8 cellular contexts compared by ENCODE assay signal in genomic region chr1:183635112-183635605, GRCh38. TPM values are rescaled to one million over a fixed set of nuclear protein-coding genes. Genes with fewer than 3 reads are reported as not detected.
A peak's percentile ranks its signal among the peaks of the same experiment; 100 is the strongest.
DNase-seq lines count a peak whose midpoint lies in the region; ATAC-seq, FAIRE-seq and TF ChIP-seq lines count a peak whose summit lies in the region.

No MANE protein-coding gene starts in this region.

- peaks cover 33% of the 10 kb centered on the region for H3K4me1 Mint-ChIP-seq in type B pancreatic cell (ENCODE audit: unreplicated experiment)

- H3K9ac ChIP-seq in HUES6 (ENCODE audit: low read length) = peak overlapping the region; percentile 81

- H3K4me2 ChIP-seq in A549 = peak overlapping the region; percentile 87

- H3K9me3 ChIP-seq in A549 = no peaks in the 10 kb centered on the region
- no peaks in the 10 kb centered on the region for H3K9me3 ChIP-seq in HUES6 (ENCODE audit: control insufficient read depth, insufficient read depth, low read depth, low read length)
- no peaks in the 10 kb centered on the region for H3K9me3 ChIP-seq in muscle layer of duodenum (ENCODE audit: control insufficient read depth in 1 of 2, low read length in 2 of 2)

- peaks cover 30% of the 10 kb centered on the region for H3K4me1 ChIP-seq in A549
- peaks cover 21% of the 10 kb centered on the region for H3K4me1 ChIP-seq in HUES6 (ENCODE audit: control insufficient read depth, insufficient read depth, low read length)
- H3K4me1 ChIP-seq in muscle layer of duodenum (ENCODE audit: control insufficient read depth in 1 of 2, insufficient read depth in 2 of 2, low read length in 2 of 2) = peaks cover 6 to 38% of the 10 kb centered on the region in 2 donors

- ATAC-seq in A549 = peak; percentile 52 to 69
- ATAC-seq in GM19035 (IDR thresholded peaks at IDR 0.05; ENCODE audit: unreplicated experiment) = peak; percentile 11

- peaks cover 15% of the 10 kb centered on the region for H3K36me3 Mint-ChIP-seq in type B pancreatic cell

- H3K9me3 Mint-ChIP-seq in type B pancreatic cell = no peaks in the 10 kb centered on the region

- no peak for TF ChIP-seq POLR2A in A549 (IDR thresholded peaks at IDR 0.05; ENCODE audit: low read length)

- peaks cover 19% of the 10 kb centered on the region for H3K27me3 Mint-ChIP-seq in type B pancreatic cell

- H3K27ac ChIP-seq in A549 (peak overlapping the region; percentile 98), HUES6 (ENCODE audit: low read depth, low read length) (peak overlapping the region; percentile 56; the same call in 1 of the 2 replicates), epithelial cell of prostate (peak overlapping the region; percentile 93), muscle layer of duodenum (ENCODE audit: low read length) (peak overlapping the region; percentile 94)

- POLR2A ChIA-PET in A549 (lab: Yijun Ruan, JAX) = interaction anchor here (0.6 to 1.0 kb wide), 5 partner anchors 65 to 425 kb away, joined by 3 to 7 read pairs (median 4); no protein-coding TSS in a partner anchor

- no peak for TF ChIP-seq EP300 in A549 (IDR thresholded peaks at IDR 0.05)

- peak overlapping the region; percentile 97 for H3K27ac Mint-ChIP-seq in type B pancreatic cell

- no peak for TF ChIP-seq RAD21 in A549 (conservative IDR thresholded peaks at IDR 0.05 in 1 of 2, IDR thresholded peaks at IDR 0.05 in 1 of 2)

- TF ChIP-seq CTCF in A549 (IDR thresholded peaks at IDR 0.05) (no peak), type B pancreatic cell (conservative IDR thresholded peaks at IDR 0.05) (no peak)

- DNase-seq in A549 (ENCODE audit: low read depth in 1 of 2, low spot score in 1 of 2) = peak in 1 of 2 experiments; percentile 30
- peak; percentile 33 for DNase-seq in activated CD8-positive, alpha-beta memory T cell treated with anti-CD3 and anti-CD28 coated beads, Interleukin-2, amount 50 U/mL, for 4 hours
- no peak for DNase-seq in epithelial cell of prostate (ENCODE audit: low read depth, low spot score)
- peak; percentile 71 for DNase-seq in type B pancreatic cell (ENCODE audit: extremely low spot score, unreplicated experiment)
- DNase-seq in Kasumi-1 (lab: John Stamatoyannopoulos, UW) = no peak

- no peak for FAIRE-seq in A549 (lab: Jason Lieb, UNC)

- H3K4me3 ChIP-seq in A549 = peak overlapping the region; percentile 96
- H3K4me3 ChIP-seq in HUES6 (ENCODE audit: low read depth, low read length) = peak overlapping the region; percentile 86
- peak overlapping the region; percentile 84 to 89 for H3K4me3 ChIP-seq in muscle layer of duodenum (ENCODE audit: low read depth in 1 of 2, low read length in 2 of 2)

- CTCF ChIA-PET in A549 (lab: Yijun Ruan, JAX) = interaction anchor here (1.0 to 4.0 kb wide), 6 partner anchors 8 to 281 kb away, joined by 4 to 21 read pairs (median 4); partner anchors contain the start of gene APOBEC4

- H3K27me3 ChIP-seq in HUES6 (ENCODE audit: control insufficient read depth, insufficient read depth, low read length) = peaks cover 20% of the 10 kb centered on the region
- no peaks in the 10 kb centered on the region for H3K27me3 ChIP-seq in muscle layer of duodenum (ENCODE audit: low read depth, low read length)

- peaks cover 14% of the 10 kb centered on the region for H3K36me3 ChIP-seq in HUES6 (ENCODE audit: control insufficient read depth, insufficient read depth, low read length)
- peaks cover 8 to 18% of the 10 kb centered on the region in 2 donors for H3K36me3 ChIP-seq in muscle layer of duodenum (ENCODE audit: control insufficient read depth in 1 of 2, insufficient read depth in 2 of 2, low read length in 2 of 2)

- peak overlapping the region; percentile 99 for H3K4me3 Mint-ChIP-seq in type B pancreatic cell

- WGBS in A549 (ENCODE audit: missing lambda C conversion rate) = 0% methylated on average over 23 of the region's 42 CpGs

TF ChIP-seq in A549, 52 proteins besides CTCF, POLR2A, EP300 and RAD21:
- TF ChIP-seq TFCP2L1 (CRISPR knock-in tag; IDR thresholded peaks at IDR 0.05) = 0 out of 2 replicates have a peak, but pooled peaks have one; percentile 42
- TF ChIP-seq JUN (IDR thresholded peaks at IDR 0.05) = peak in 1 of 2 experiments; percentile 52; a peak in 2 of 5 replicates
- no peak for TF ChIP-seq ATOH8 (CRISPR knock-in tag; IDR thresholded peaks at IDR 0.05; ENCODE audit: low read depth)

RNA-seq across cellular contexts. Expression of gene ARPC5, which starts 0.4 kb away (rescaled TPM):
- polyA plus RNA-seq in A549 (2011; rRNA removed) = 147 and 189 TPM in 2 replicates
- polyA plus RNA-seq in A549 (2012; cell fraction: cytosol; rRNA removed) = 37.2 and 44.0 TPM in 2 replicates
- 9.9 and 21.1 TPM in 2 replicates for polyA plus RNA-seq in A549 (2012; cell fraction: nucleus; rRNA removed)
- 180 to 207 TPM (median 198 TPM) in 3 replicates for polyA plus RNA-seq in A549 (2017; fragmentation: RNase III; extraction: RNeasy Plus Mini Kit Qiagen cat#74134 plus additional on column Dnase treatment)
- polyA minus RNA-seq in A549 (2011; rRNA and poly(A)+ RNA removed) = 52.7 and 59.0 TPM in 2 replicates
- total RNA-seq in type B pancreatic cell (ENCODE audit: low replicate concordance) = 83.5 and 94.3 TPM in 2 replicates

RNA-seq across cellular contexts. Expression of gene APOBEC4, which starts 18.0 kb away (rescaled TPM):
- polyA plus RNA-seq in A549 (2011; rRNA removed) = not detected in 2 replicates
- polyA plus RNA-seq in A549 (2012; cell fraction: cytosol; rRNA removed) = not detected in 2 replicates
- polyA plus RNA-seq in A549 (2012; cell fraction: nucleus; rRNA removed) = not detected in 2 replicates
- polyA plus RNA-seq in A549 (2017; fragmentation: RNase III; extraction: RNeasy Plus Mini Kit Qiagen cat#74134 plus additional on column Dnase treatment) = not detected in 3 replicates
- polyA minus RNA-seq in A549 (2011; rRNA and poly(A)+ RNA removed) = not detected in 2 replicates
- not detected in 2 replicates for total RNA-seq in type B pancreatic cell (ENCODE audit: low replicate concordance)

RNA-seq across cellular contexts. Expression of gene NCF2, which starts 44.9 kb away (rescaled TPM):
- polyA plus RNA-seq in A549 (2011; rRNA removed) (4.5 and 5.5 TPM in 2 replicates), A549 (2017; fragmentation: RNase III; extraction: RNeasy Plus Mini Kit Qiagen cat#74134 plus additional on column Dnase treatment) (4.6 to 6.2 TPM (median 4.9 TPM) in 3 replicates)
- polyA plus RNA-seq in A549 (2012; cell fraction: cytosol; rRNA removed) = 5.2 and 5.9 TPM in 2 replicates
- polyA plus RNA-seq in A549 (2012; cell fraction: nucleus; rRNA removed) = 4.7 and 7.4 TPM in 2 replicates
- polyA minus RNA-seq in A549 (2011; rRNA and poly(A)+ RNA removed) = 2.7 and 3.6 TPM in 2 replicates
- 0.68 and 2.2 TPM in 2 replicates for total RNA-seq in type B pancreatic cell (ENCODE audit: low replicate concordance)

Comparison
In these comparisons a context has a peak if more than half of its experiments do, and no peak if none do; other contexts are left out.
1. DNase-seq: peak in activated CD8-positive, alpha-beta memory T cell treated with anti-CD3 and anti-CD28 coated beads, Interleukin-2, amount 50 U/mL, for 4 hours (single experiment) and type B pancreatic cell (single experiment); none in epithelial cell of prostate (single experiment) and Kasumi-1 (0 of 2).
2. Peak in every context shown above with its lines, with median percentiles within 50 percentile points of each other: H3K27ac ChIP-seq and H3K4me3 ChIP-seq.